Comparison of ENCODE assay signal across 8 cellular contexts in the genomic region with DNA sequence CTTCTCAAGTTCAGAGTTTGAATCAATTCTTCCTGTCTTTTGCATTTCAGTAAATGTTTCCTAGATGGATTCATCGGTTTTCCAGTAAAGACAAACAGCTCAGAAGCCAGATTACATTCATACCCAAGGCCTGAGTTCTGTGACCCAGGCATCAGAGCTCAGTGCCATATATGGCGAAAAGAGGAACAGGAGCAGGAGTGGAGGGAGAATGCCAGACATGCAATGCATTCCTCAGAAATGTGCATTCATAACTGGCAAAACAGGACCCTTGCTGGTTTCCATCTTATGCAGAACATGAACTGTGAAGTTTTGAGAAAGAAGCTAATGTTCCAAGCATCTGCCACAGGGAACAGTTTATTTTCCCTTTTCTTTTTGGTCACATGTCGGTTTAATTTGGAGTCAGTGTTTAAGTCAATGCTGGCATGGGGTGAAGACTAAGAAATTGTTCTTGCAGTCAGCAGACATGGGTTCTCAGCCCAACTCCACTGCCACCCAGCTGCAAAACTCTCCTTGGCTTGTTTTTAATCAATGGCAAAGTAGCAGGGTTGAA.
A peak's percentile ranks its signal among the peaks of the same experiment; 100 is the strongest.
DNase-seq lines count a peak whose midpoint lies in the region; ATAC-seq and TF ChIP-seq lines count a peak whose summit lies in the region.

No MANE protein-coding gene starts in this region.

- peak overlapping the region in 14 of 21 experiments; percentile 11 to 82 (median 62) for H3K27ac ChIP-seq in skin epidermis

- DNase-seq in H4 (ENCODE audit: low spot score): peak; percentile 76
- no peak for DNase-seq in WTC11 (ENCODE audit: low spot score)
- DNase-seq in hepatic stellate cell (ENCODE audit: low spot score): peak; percentile 64
- DNase-seq in NCI-H2081 treated with DMSO at 0.1 percent for 48 hours (lab: John Stamatoyannopoulos, UW): no peak

- no peaks in the 10 kb centered on the region for H3K36me3 Mint-ChIP-seq in WTC11

- POLR2A ChIA-PET in WTC11 (lab: Charles Lee): interaction anchor here (0.5 kb wide), 1 partner anchor 85 kb away, joined by 3 read pairs; no protein-coding TSS in a partner anchor

- H3K27ac Mint-ChIP-seq in WTC11: peak overlapping the region; percentile 67

- H3K9me3 Mint-ChIP-seq in WTC11: no peaks in the 10 kb centered on the region

- CTCF ChIA-PET in WTC11 (lab: Charles Lee): interaction anchor here (1.0 kb wide), 2 partner anchors 10 to 478 kb away, joined by 3 read pairs; no protein-coding TSS in a partner anchor

- TF ChIP-seq CTCF in WTC11 (IDR thresholded peaks at IDR 0.05): no peak

- no peaks in the 10 kb centered on the region for H3K27me3 Mint-ChIP-seq in WTC11 (ENCODE audit: low read depth)

- H3K4me3 ChIP-seq in skin epidermis: no peak overlapping the region

- no peak overlapping the region for H3K4me3 Mint-ChIP-seq in WTC11

- peaks cover 22% of the 10 kb centered on the region for H3K4me1 Mint-ChIP-seq in WTC11

- peak; percentile 51 for ATAC-seq in WTC11
- ATAC-seq in esophagus mucosa: no peak
- no peak for ATAC-seq in GM19395 (IDR thresholded peaks at IDR 0.05; ENCODE audit: unreplicated experiment)
- ATAC-seq in HG03439 (IDR thresholded peaks at IDR 0.05; ENCODE audit: unreplicated experiment): no peak

TF ChIP-seq in WTC11, 78 proteins besides CTCF, POLR2A, EP300 and RAD21:
- TF ChIP-seq NFYB (CRISPR knock-in tag; conservative IDR thresholded peaks at IDR 0.05; ENCODE audit: low read depth) (no peak), SMAD4 (CRISPR knock-in tag; IDR thresholded peaks at IDR 0.05) (no peak), NFE2L1 (CRISPR knock-in tag; IDR thresholded peaks at IDR 0.05) (no peak), RORB (CRISPR knock-in tag; IDR thresholded peaks at IDR 0.05) (no peak), TEAD1 (CRISPR knock-in tag; IDR thresholded peaks at IDR 0.05) (no peak), FOXJ3 (CRISPR knock-in tag; IDR thresholded peaks at IDR 0.05; ENCODE audit: borderline replicate concordance) (no peak), ZNF138 (CRISPR knock-in tag; conservative IDR thresholded peaks at IDR 0.05) (no peak), PRRX2 (CRISPR knock-in tag; IDR thresholded peaks at IDR 0.05) (no peak), MYBL2 (CRISPR knock-in tag; IDR thresholded peaks at IDR 0.05) (no peak), MXD4 (CRISPR knock-in tag; IDR thresholded peaks at IDR 0.05; ENCODE audit: borderline replicate concordance) (no peak), FOXP4 (CRISPR knock-in tag; IDR thresholded peaks at IDR 0.05) (no peak), ATF1 (CRISPR knock-in tag; IDR thresholded peaks at IDR 0.05) (no peak), SOX15 (CRISPR knock-in tag; IDR thresholded peaks at IDR 0.05) (no peak), HMGA2 (CRISPR knock-in tag; IDR thresholded peaks at IDR 0.05) (no peak)
TF ChIP-seq in WTC11: peak in this region for 0.

Comparison
In these comparisons a context has a peak if more than half of its experiments do, and no peak if none do; other contexts are left out.
1. DNase-seq: peak in H4 (single experiment) and hepatic stellate cell (single experiment); none in WTC11 (single experiment) and NCI-H2081 treated with DMSO at 0.1 percent for 48 hours (single experiment).